8 cellular contexts compared by ENCODE assay signal in the genomic region with DNA sequence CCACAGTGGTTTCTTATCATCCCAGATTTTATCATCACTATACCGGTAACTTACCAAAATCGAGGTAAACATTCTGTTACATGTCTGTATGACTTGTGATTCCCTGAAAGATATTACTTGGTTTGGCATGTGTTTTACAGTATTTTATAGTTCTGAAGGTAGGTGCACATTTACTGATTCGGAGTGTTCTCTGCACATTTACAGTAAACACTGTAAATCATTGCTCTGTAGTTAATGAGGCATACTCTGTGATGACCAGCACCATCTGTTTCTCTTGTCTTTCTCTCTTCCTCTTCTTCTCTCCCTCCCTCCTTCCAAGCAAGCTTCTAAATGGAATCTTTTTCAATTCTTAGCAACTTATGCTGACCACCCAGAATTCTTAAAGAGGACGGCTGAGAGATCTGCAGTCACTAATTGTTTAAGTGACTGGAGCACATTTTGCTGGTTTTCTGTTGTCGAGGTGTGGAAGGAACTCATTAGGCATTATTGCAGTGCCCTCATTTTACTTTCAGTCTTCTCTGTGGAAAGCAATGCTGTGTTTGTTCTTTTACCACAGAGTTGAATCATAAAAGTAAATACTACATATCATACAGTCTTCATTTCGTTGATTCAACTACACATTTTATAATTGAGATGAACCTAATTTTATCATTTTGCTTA.
A peak's percentile ranks its signal among the peaks of the same experiment; 100 is the strongest.
DNase-seq lines count a peak whose midpoint lies in the region; ATAC-seq, FAIRE-seq and TF ChIP-seq lines count a peak whose summit lies in the region.

No MANE protein-coding gene starts in this region.

- no peak overlapping the region for H3K4me3 Mint-ChIP-seq in activated naive CD4-positive, alpha-beta T cell treated with anti-CD3 and anti-CD28 coated beads, Interleukin-2, amount 10 ng/mL, durations not matched to agents 7 days and 5 days

- intact Hi-C loops in Right ventricle myocardium inferior (cut with DNase I), result no loop called here

- H3K36me3 Mint-ChIP-seq in activated naive CD4-positive, alpha-beta T cell treated with anti-CD3 and anti-CD28 coated beads, Interleukin-2, amount 10 ng/mL, durations not matched to agents 7 days and 5 days, result peaks cover 27% of the 10 kb centered on the region

- CTCF ChIA-PET in activated naive CD4-positive, alpha-beta T cell treated with anti-CD3 and anti-CD28 coated beads, Interleukin-2, amount 10 ng/mL, durations not matched to agents 7 days and 5 days (lab: Charles Lee), result no interaction called here

- H3K27me3 Mint-ChIP-seq in activated naive CD4-positive, alpha-beta T cell treated with anti-CD3 and anti-CD28 coated beads, Interleukin-2, amount 10 ng/mL, durations not matched to agents 7 days and 5 days, result no peaks in the 10 kb centered on the region

- peak overlapping the region; percentile 20 for H3K4me3 ChIP-seq in fibroblast of villous mesenchyme (ENCODE audit: low read depth, low read length)

- H3K4me1 Mint-ChIP-seq in activated naive CD4-positive, alpha-beta T cell treated with anti-CD3 and anti-CD28 coated beads, Interleukin-2, amount 10 ng/mL, durations not matched to agents 7 days and 5 days, result peaks cover 15% of the 10 kb centered on the region

- FAIRE-seq in D721Med (lab: Jason Lieb, UNC), result no peak

- DNase-seq in activated naive CD4-positive, alpha-beta T cell treated with anti-CD3 and anti-CD28 coated beads, Interleukin-2, amount 10 ng/mL, durations not matched to agents 7 days and 5 days, result no peak
- DNase-seq in activated naive CD4-positive, alpha-beta T cell (lab: John Stamatoyannopoulos, UW), result no peak
- DNase-seq in NCI-H69 (lab: John Stamatoyannopoulos, UW) (peak; percentile 50), fibroblast of villous mesenchyme (ENCODE audit: low read depth) (peak; percentile 45), Right ventricle myocardium inferior (ENCODE audit: missing footprints) (no peak), D721Med (ENCODE audit: insufficient read length, low spot score) (no peak), NCI-H1694 treated with DMSO at 0.1 percent for 48 hours (lab: John Stamatoyannopoulos, UW) (no peak)

- peak overlapping the region; percentile 0 for H3K27ac Mint-ChIP-seq in activated naive CD4-positive, alpha-beta T cell treated with anti-CD3 and anti-CD28 coated beads, Interleukin-2, amount 10 ng/mL, durations not matched to agents 7 days and 5 days

- no peaks in the 10 kb centered on the region for H3K9me3 Mint-ChIP-seq in activated naive CD4-positive, alpha-beta T cell treated with anti-CD3 and anti-CD28 coated beads, Interleukin-2, amount 10 ng/mL, durations not matched to agents 7 days and 5 days

- ATAC-seq in Right ventricle myocardium inferior (no peak), HG03457 (IDR thresholded peaks at IDR 0.05; ENCODE audit: unreplicated experiment) (no peak)

- TF ChIP-seq CTCF in fibroblast of villous mesenchyme (IDR thresholded peaks at IDR 0.05; ENCODE audit: insufficient read depth, low read depth, low read length) (no peak), D721Med (IDR thresholded peaks at IDR 0.05; ENCODE audit: insufficient read depth, missing control alignments) (no peak)

Comparison
In these comparisons a context has a peak if more than half of its experiments do, and no peak if none do; other contexts are left out.
1. DNase-seq: peak in NCI-H69 (single experiment) and fibroblast of villous mesenchyme (single experiment); none in activated naive CD4-positive, alpha-beta T cell treated with anti-CD3 and anti-CD28 coated beads, Interleukin-2, amount 10 ng/mL, durations not matched to agents 7 days and 5 days (single experiment), activated naive CD4-positive, alpha-beta T cell (0 of 4), Right ventricle myocardium inferior (single experiment), D721Med (single experiment) and NCI-H1694 treated with DMSO at 0.1 percent for 48 hours (single experiment).